Comparison of ENCODE assay signal across 24 cellular contexts in the genomic region with DNA sequence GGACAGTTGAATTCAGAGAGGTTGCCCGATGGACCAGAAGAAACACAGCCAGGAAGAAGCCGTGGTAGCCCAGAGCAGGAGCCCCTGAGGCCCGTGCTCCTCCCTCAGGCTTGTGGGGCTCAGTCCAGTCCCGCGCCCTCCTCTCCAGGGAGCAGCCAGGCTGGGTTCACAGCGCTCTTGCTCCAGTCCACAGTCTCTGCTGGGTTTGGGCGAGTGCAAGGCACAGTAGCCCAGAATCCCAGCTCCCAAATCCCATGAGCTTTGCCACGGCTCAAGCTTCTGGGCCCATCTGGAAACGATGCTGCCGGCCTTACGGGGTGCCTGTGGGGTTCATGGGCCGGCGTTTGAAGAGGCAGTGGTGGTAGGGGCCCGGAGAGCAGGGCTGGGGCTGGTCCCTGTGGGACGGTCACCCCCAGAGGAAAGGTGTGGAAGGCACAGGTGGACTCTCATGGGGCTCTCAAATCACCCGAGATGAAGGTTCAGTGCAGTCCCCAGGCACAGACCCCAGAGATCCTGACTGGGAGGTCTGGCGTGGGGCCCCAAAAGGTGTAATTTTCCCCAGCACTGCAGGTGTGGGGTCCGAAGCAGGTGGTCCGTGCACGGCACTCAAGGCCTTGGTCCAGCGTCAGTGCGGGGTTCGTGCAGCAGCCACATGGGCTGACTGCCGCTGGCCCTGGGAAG.
"Had no signal": no experiment of that assay in that cellular context is flagged by ENCODE, and none has a peak within 500 bp of the region (broad histone marks: within the 10 kb centered on the region; RNA-seq: fewer than 3 reads in every experiment).

No MANE protein-coding gene starts in this region.

- H3K9me3 ChIP-seq: breast epithelium, esophagus squamous epithelium, gastrocnemius medialis, psoas muscle, right atrium auricular region, thyroid gland had no signal

- ATAC-seq: gastrocnemius medialis, T-cell had no signal

- H3K27ac ChIP-seq: breast epithelium, coronary artery, gastrocnemius medialis, psoas muscle, right atrium auricular region, thyroid gland had no signal

- H3K27me3 ChIP-seq: breast epithelium, right atrium auricular region, thyroid gland had no signal

- H3K36me3 Mint-ChIP-seq: activated naive CD8-positive, alpha-beta T cell treated with anti-CD3 and anti-CD28 coated beads, Interleukin-2, amount 10 ng/mL, durations not matched to agents 7 days and 5 days; naive B cell; T-cell had no signal

- H3K4me3 Mint-ChIP-seq: activated naive CD4-positive, alpha-beta T cell treated with anti-CD3 and anti-CD28 coated beads for 36 hours; activated naive CD8-positive, alpha-beta T cell treated with anti-CD3 and anti-CD28 coated beads, Interleukin-2, amount 10 ng/mL, durations not matched to agents 7 days and 5 days; activated T-cell treated with anti-CD3 and anti-CD28 coated beads, Interleukin-2, amount 50 U/mL, for 72 hours; endodermal cell; naive B cell; neural crest cell; stimulated activated naive CD8-positive, alpha-beta T cell treated with anti-CD3 and anti-CD28 coated beads, Interleukin-15, Interleukin-2, amounts not matched to agents 100 ng/mL and 50 ng/mL, for 24 hours; T-cell; T-helper 2 cell treated with Interferon-gamma antibody and Interleukin-4, amounts not matched to agents 5 μg/mL and 100 μg/mL, for 36 hours had no signal

- DNase-seq: activated CD4-positive, alpha-beta T cell treated with anti-CD3 and anti-CD28 coated beads, Interleukin-2, amount 50 U/mL, for 1 hour; activated CD4-positive, CD25-positive, alpha-beta regulatory T cell treated with anti-CD3 and anti-CD28 coated beads, Interleukin-2, amount 50 U/mL, for 72 hours; activated effector memory CD4-positive, alpha-beta T cell treated with Interleukin-2 at 50 U/mL for 16 hours; activated naive CD4-positive, alpha-beta T cell treated with anti-CD3 and anti-CD28 coated beads for 36 hours; activated naive CD8-positive, alpha-beta T cell treated with anti-CD3 and anti-CD28 coated beads, Interleukin-2, amount 10 ng/mL, durations not matched to agents 7 days and 5 days; activated T-cell treated with anti-CD3 and anti-CD28 coated beads, Interleukin-2, amount 50 U/mL, for 72 hours; amniotic stem cell; endodermal cell; esophagus squamous epithelium; gastrocnemius medialis; hippocampal formation; mesenchymal stem cell; naive B cell; psoas muscle; stimulated activated CD4-positive, alpha-beta T cell treated with anti-CD3 and anti-CD28 coated beads, Interleukin-12 subunit alpha, Interleukin-12 subunit beta, amount 100 ng/mL, for 4 hours; substantia nigra; T-cell; thyroid gland had no signal

- H3K27ac Mint-ChIP-seq: activated naive CD4-positive, alpha-beta T cell treated with anti-CD3 and anti-CD28 coated beads for 36 hours; activated naive CD8-positive, alpha-beta T cell treated with anti-CD3 and anti-CD28 coated beads, Interleukin-2, amount 10 ng/mL, durations not matched to agents 7 days and 5 days; activated T-cell treated with anti-CD3 and anti-CD28 coated beads, Interleukin-2, amount 50 U/mL, for 72 hours; endodermal cell; naive B cell; stimulated activated naive CD8-positive, alpha-beta T cell treated with anti-CD3 and anti-CD28 coated beads, Interleukin-15, Interleukin-2, amounts not matched to agents 100 ng/mL and 50 ng/mL, for 24 hours; T-cell; T-helper 2 cell treated with Interferon-gamma antibody and Interleukin-4, amounts not matched to agents 5 μg/mL and 100 μg/mL, for 36 hours had no signal

- H3K36me3 ChIP-seq: breast epithelium, esophagus squamous epithelium, gastrocnemius medialis, right atrium auricular region, thyroid gland had no signal

- H3K4me3 ChIP-seq: breast epithelium, coronary artery, esophagus squamous epithelium, gastrocnemius medialis, psoas muscle, right atrium auricular region, thyroid gland had no signal

- H3K9me3 Mint-ChIP-seq: activated naive CD4-positive, alpha-beta T cell treated with anti-CD3 and anti-CD28 coated beads for 36 hours; activated naive CD8-positive, alpha-beta T cell treated with anti-CD3 and anti-CD28 coated beads, Interleukin-2, amount 10 ng/mL, durations not matched to agents 7 days and 5 days; activated T-cell treated with anti-CD3 and anti-CD28 coated beads, Interleukin-2, amount 50 U/mL, for 72 hours; endodermal cell; neural crest cell; stimulated activated naive CD8-positive, alpha-beta T cell treated with anti-CD3 and anti-CD28 coated beads, Interleukin-15, Interleukin-2, amounts not matched to agents 100 ng/mL and 50 ng/mL, for 24 hours; T-cell; T-helper 2 cell treated with Interferon-gamma antibody and Interleukin-4, amounts not matched to agents 5 μg/mL and 100 μg/mL, for 36 hours had no signal

- H3K4me1 ChIP-seq: gastrocnemius medialis, psoas muscle had no signal
